In genomic region chr17:38558751-38559024, GRCh38 we compare ENCODE assay signal across 8 cellular contexts. TPM values are rescaled to one million over a fixed set of nuclear protein-coding genes. Genes with fewer than 3 reads are reported as not detected.
DNase-seq lines count a peak whose midpoint lies in the region; ATAC-seq and TF ChIP-seq lines count a peak whose summit lies in the region.

No MANE protein-coding gene starts in this region.

- POLR2A ChIA-PET in WTC11 (lab: Charles Lee): interaction anchor here (0.7 to 2.3 kb wide), 10 partner anchors 10 to 109 kb away, joined by 3 to 10 read pairs (median 3); no protein-coding TSS in a partner anchor

- peak; percentile 8 to 21 for ATAC-seq in activated CD4-positive, CD25-positive, alpha-beta regulatory T cell treated with anti-CD3 and anti-CD28 coated beads, Interleukin-2, amount 50 U/mL, for 24 hours
- ATAC-seq in WTC11 (no peak), HG03095 (IDR thresholded peaks at IDR 0.05; ENCODE audit: unreplicated experiment) (no peak)
- peak; percentile 59 for ATAC-seq in stimulated activated naive CD8-positive, alpha-beta T cell treated with anti-CD3 and anti-CD28 coated beads, Interleukin-15, amount 100 ng/mL, for 72 hours

- peak overlapping the region; percentile 28; the same call in 1 of the 2 replicates for H3K4me3 ChIP-seq in iPS DF 6.9 (ENCODE audit: low read length)

- peaks cover 37% of the 10 kb centered on the region for H3K4me1 Mint-ChIP-seq in WTC11
- peaks cover 53% of the 10 kb centered on the region for H3K4me1 Mint-ChIP-seq in stimulated activated naive CD8-positive, alpha-beta T cell treated with anti-CD3 and anti-CD28 coated beads, Interleukin-15, amount 100 ng/mL, for 72 hours

- H3K9me3 Mint-ChIP-seq in WTC11: no peaks in the 10 kb centered on the region
- H3K9me3 Mint-ChIP-seq in stimulated activated naive CD8-positive, alpha-beta T cell treated with anti-CD3 and anti-CD28 coated beads, Interleukin-15, amount 100 ng/mL, for 72 hours: no peaks in the 10 kb centered on the region

- no peak overlapping the region for H3K27ac ChIP-seq in iPS DF 6.9 (ENCODE audit: low read length)

- H3K27me3 ChIP-seq in iPS DF 6.9 (ENCODE audit: control insufficient read depth, insufficient read depth, low read length): peaks cover 42% of the 10 kb centered on the region

- no peak for DNase-seq in activated CD4-positive, CD25-positive, alpha-beta regulatory T cell treated with anti-CD3 and anti-CD28 coated beads, Interleukin-2, amount 50 U/mL, for 72 hours
- no peak for DNase-seq in WTC11 (ENCODE audit: low spot score)
- DNase-seq in iPS DF 6.9 (ENCODE audit: low read depth, low spot score): no peak
- no peak for DNase-seq in stimulated activated naive CD8-positive, alpha-beta T cell treated with anti-CD3 and anti-CD28 coated beads, Interleukin-15, amount 100 ng/mL, for 72 hours
- DNase-seq in T1000 (lab: John Stamatoyannopoulos, UW): no peak
- no peak for DNase-seq in Ammon's horn (ENCODE audit: low spot score)

- H3K4me1 ChIP-seq in iPS DF 6.9 (ENCODE audit: control insufficient read depth, insufficient read depth, low read length): peaks cover 6% of the 10 kb centered on the region

- no peaks in the 10 kb centered on the region for H3K36me3 Mint-ChIP-seq in WTC11

- peaks cover 65% of the 10 kb centered on the region for H3K27me3 Mint-ChIP-seq in WTC11 (ENCODE audit: low read depth)
- peaks cover 83% of the 10 kb centered on the region for H3K27me3 Mint-ChIP-seq in stimulated activated naive CD8-positive, alpha-beta T cell treated with anti-CD3 and anti-CD28 coated beads, Interleukin-15, amount 100 ng/mL, for 72 hours

- no peak overlapping the region; the same call in 1 of the 2 replicates for H3K27ac Mint-ChIP-seq in WTC11
- no peak overlapping the region for H3K27ac Mint-ChIP-seq in stimulated activated naive CD8-positive, alpha-beta T cell treated with anti-CD3 and anti-CD28 coated beads, Interleukin-15, amount 100 ng/mL, for 72 hours

- TF ChIP-seq CTCF in WTC11 (IDR thresholded peaks at IDR 0.05): no peak

- no peaks in the 10 kb centered on the region for H3K9me3 ChIP-seq in iPS DF 6.9 (ENCODE audit: control insufficient read depth, insufficient read depth, low read length)

- peak overlapping the region; percentile 90 for H3K4me3 Mint-ChIP-seq in WTC11
- H3K4me3 Mint-ChIP-seq in stimulated activated naive CD8-positive, alpha-beta T cell treated with anti-CD3 and anti-CD28 coated beads, Interleukin-15, amount 100 ng/mL, for 72 hours: peak overlapping the region; percentile 87 to 92

- CTCF ChIA-PET in WTC11 (lab: Charles Lee): interaction anchor here (0.6 to 10.6 kb wide), 49 partner anchors 10 to 616 kb away, joined by 3 to 501 read pairs (median 9); partner anchors contain the start of genes CISD3, PSMB3 and SRCIN1

- H3K36me3 ChIP-seq in iPS DF 6.9 (ENCODE audit: control insufficient read depth, insufficient read depth, low read length): no peaks in the 10 kb centered on the region; the same call in 1 of the 2 replicates

- no CpG with 5 or more reads among the region's 10 CpGs for WGBS in iPS DF 6.9 (ENCODE audit: insufficient coverage, insufficient read length)

TF ChIP-seq in WTC11, 78 proteins besides CTCF, POLR2A, EP300 and RAD21:
- TF ChIP-seq ESRRA (CRISPR knock-in tag; IDR thresholded peaks at IDR 0.05; ENCODE audit: borderline replicate concordance) (no peak), CDX4 (CRISPR knock-in tag; IDR thresholded peaks at IDR 0.05; ENCODE audit: borderline replicate concordance) (no peak), NFATC4 (CRISPR knock-in tag; IDR thresholded peaks at IDR 0.05) (no peak), ZNF512 (CRISPR knock-in tag; IDR thresholded peaks at IDR 0.05; ENCODE audit: borderline replicate concordance) (no peak)

RNA-seq across cellular contexts. Expression of gene SRCIN1, which starts 47.1 kb away (rescaled TPM):
- total RNA-seq in WTC11 (2021): 10.7 to 17.3 TPM (median 11.1 TPM) in 3 replicates

Comparison
In these comparisons a context has a peak if more than half of its experiments do, and no peak if none do; other contexts are left out.
1. ATAC-seq: peak in activated CD4-positive, CD25-positive, alpha-beta regulatory T cell treated with anti-CD3 and anti-CD28 coated beads, Interleukin-2, amount 50 U/mL, for 24 hours (2 of 2) and stimulated activated naive CD8-positive, alpha-beta T cell treated with anti-CD3 and anti-CD28 coated beads, Interleukin-15, amount 100 ng/mL, for 72 hours (single experiment); none in WTC11 (single experiment) and HG03095 (single experiment).